Comparison of ENCODE assay signal across 27 cellular contexts in genomic region chr2:216903470-216903869, GRCh38. TPM values are rescaled to one million over a fixed set of nuclear protein-coding genes. Genes with fewer than 3 reads are reported as not detected.
"Had no signal": no experiment of that assay in that cellular context is flagged by ENCODE, and none has a peak within 500 bp of the region (broad histone marks: within the 10 kb centered on the region; RNA-seq: fewer than 3 reads in every experiment).

No MANE protein-coding gene starts in this region.

- H3K4me2 ChIP-seq: KMS-11, SK-N-SH had no signal

- DNase-seq: IMR-90, Kasumi-1, MM.1S, NCI-H1092 treated with DMSO at 0.1 percent for 48 hours, NCI-H1436, NCI-H187, NCI-H2029, NCI-H2081 treated with DMSO at 0.1 percent for 48 hours, NCI-H2171, NCI-H226, NCI-H446, NCI-H510A, NCI-H524 treated with DMSO at 0.1 percent for 48 hours, NCI-H69, NCI-H774, PC-3, SHP77, SK-N-SH had no signal

- H3K9me3 ChIP-seq: SK-N-SH had no signal

- H3K4me3 ChIP-seq: K562 had no signal

- H3K27ac ChIP-seq: HL-60, KMS-11, RWPE1 had no signal

- ATAC-seq: HepG2, K562, Panc1, PC-3 had no signal

- H3K9ac ChIP-seq: KMS-11, SK-N-SH had no signal

RNA-seq across cellular contexts. Expression of gene TNP1, which starts 43.6 kb away (rescaled TPM):
- total RNA-seq: HepG2, IMR-90, K562, M059J, OCI-LY7, PC-3, SK-MEL-5 had no signal
- polyA plus RNA-seq: HepG2, IMR-90, K562, SK-N-SH had no signal
